ENCODE assay signal across 16 cellular contexts in the genomic region with DNA sequence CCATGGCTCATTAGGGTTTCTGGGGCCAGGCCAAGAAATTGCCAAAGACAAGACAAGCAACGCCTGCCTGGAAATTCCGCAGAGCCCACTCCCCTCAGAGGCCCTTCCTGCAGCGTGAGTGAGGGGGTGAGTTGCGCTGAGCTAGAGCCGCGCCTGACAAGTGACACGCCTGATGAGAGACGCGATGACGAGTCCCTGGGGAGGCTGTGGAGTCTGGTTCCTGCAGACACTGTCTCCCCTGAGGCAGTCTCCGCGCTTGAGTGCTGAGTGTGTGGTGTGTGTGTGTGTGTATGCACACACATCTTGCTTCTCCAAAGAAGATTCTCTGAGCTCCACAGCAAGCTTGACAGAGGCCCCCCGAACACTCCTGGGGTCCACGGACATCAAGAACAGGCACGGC.
DNase-seq lines count a peak whose midpoint lies in the region; ATAC-seq, FAIRE-seq and TF ChIP-seq lines count a peak whose summit lies in the region.
"Had no signal": no experiment of that assay in that cellular context is flagged by ENCODE, and none has a peak within 500 bp of the region (broad histone marks: within the 10 kb centered on the region; RNA-seq: fewer than 3 reads in every experiment).

No MANE protein-coding gene starts in this region.

- H3K36me3 Mint-ChIP-seq in H9 (ENCODE audit: insufficient read depth in 1 of 3, low read depth in 3 of 3) (peaks cover 3 to 6% (median 5%) of the 10 kb centered on the region in 3 experiments; a peak in 5 of 7 replicates), T-cell (no peaks in the 10 kb centered on the region)

- no peak overlapping the region for H3K4ac ChIP-seq in H9 (ENCODE audit: low read depth, low read length)

- H4K20me1 ChIP-seq in K562 (replicated peaks; ENCODE audit: control insufficient read depth, insufficient read depth, low read length) (no peaks in the 10 kb centered on the region), H9 (ENCODE audit: control insufficient read depth, insufficient read depth, insufficient read length) (no peaks in the 10 kb centered on the region)

- no peak for TF ChIP-seq CTCF in GM12865 (IDR thresholded peaks at IDR 0.05; ENCODE audit: insufficient read depth, low read depth, low read length, missing control alignments)
- no peak for TF ChIP-seq CTCF in K562 (IDR thresholded peaks at IDR 0.05 in 2 of 3, conservative IDR thresholded peaks at IDR 0.05 in 1 of 3; ENCODE audit: insufficient read depth in 2 of 3, low read depth in 1 of 3, low read length in 3 of 3)
- no peak for TF ChIP-seq CTCF in H9 (conservative IDR thresholded peaks at IDR 0.05)

- H2BK15ac ChIP-seq in H9 (ENCODE audit: low read depth, low read length): no peak overlapping the region

- H2AK5ac ChIP-seq in H9 (ENCODE audit: insufficient read length, low read length): no peak overlapping the region

- peaks cover 63 to 85% of the 10 kb centered on the region in 2 experiments for H3K9me3 Mint-ChIP-seq in H9
- H3K9me3 Mint-ChIP-seq in T-cell: peaks cover 0 to 6% (median 0%) of the 10 kb centered on the region in 3 donors
- H3K9me3 Mint-ChIP-seq: activated T-cell treated with anti-CD3 and anti-CD28 coated beads, Interleukin-2, amount 50 U/mL, for 24 hours had no signal

- TF ChIP-seq POLR2A in K562 (conservative IDR thresholded peaks at IDR 0.05) (no peak), H54 (IDR thresholded peaks at IDR 0.05; ENCODE audit: low read depth, low read length) (no peak)

- POLR2A ChIA-PET in K562 (lab: Yijun Ruan, JAX): no interaction called here
- POLR2A ChIA-PET in T-cell (lab: Charles Lee): interaction anchor here in 1 of 2 donors (0.7 kb wide), 1 partner anchor 24 kb away, joined by 4 read pairs; no protein-coding TSS in a partner anchor

- no TSS peak for BruUV-seq in K562 (replicated peaks; lab: Mats Ljungman, UMichigan)

- H3K23me2 ChIP-seq in H9 (ENCODE audit: insufficient read length, low read depth, low read length, poor library complexity, severe bottlenecking): no peaks in the 10 kb centered on the region

- no peak overlapping the region for H2BK120ac ChIP-seq in H9 (ENCODE audit: low read depth, low read length, poor library complexity, severe bottlenecking)

- no peak overlapping the region for H3K9ac ChIP-seq in K562 (ENCODE audit: insufficient read depth in 1 of 2, low read depth in 2 of 2, low read length in 2 of 2)
- H3K9ac ChIP-seq in H9 (ENCODE audit: extremely low read depth, insufficient read length, low read length): no peak overlapping the region

- H3K4me1 Mint-ChIP-seq in H9: peaks cover 12 to 27% of the 10 kb centered on the region in 2 experiments
- peaks cover 0 to 2% (median 0%) of the 10 kb centered on the region in 3 donors for H3K4me1 Mint-ChIP-seq in T-cell

- intact Hi-C loops in K562 (cut with micrococcal nuclease): no loop called here

- H4K5ac ChIP-seq in H9 (ENCODE audit: insufficient read length, low read depth, low read length): no peak overlapping the region

- no peak overlapping the region for H3K27ac ChIP-seq in K562 (ENCODE audit: extremely low read depth, low read depth, low read length)
- H3K27ac ChIP-seq in H9 (ENCODE audit: insufficient read length, low read depth, low read length): no peak overlapping the region
- H3K27ac ChIP-seq: C4-2B, psoas muscle, suprapubic skin, WERI-Rb-1 had no signal

- FAIRE-seq in K562 (lab: Jason Lieb, UNC): no peak
- no peak for FAIRE-seq in H54 (lab: Jason Lieb, UNC)

- H3K4me2 ChIP-seq in K562 (ENCODE audit: insufficient read depth, low read length) (no peak overlapping the region), H9 (ENCODE audit: insufficient read depth, insufficient read length, low read length) (no peak overlapping the region)

- no peak overlapping the region for H2BK20ac ChIP-seq in H9 (ENCODE audit: low read depth, low read length, poor library complexity, severe bottlenecking)

- no peaks in the 10 kb centered on the region for H3K9me1 ChIP-seq in K562 (ENCODE audit: control insufficient read depth, insufficient read depth, low read length)

- no peak overlapping the region; the same call in 1 of the 2 replicates for H3K14ac ChIP-seq in H9 (ENCODE audit: insufficient read depth, low read length)

- H3K56ac ChIP-seq in H9 (ENCODE audit: insufficient read length, low read depth, low read length): no peak overlapping the region

- no peak overlapping the region for H3T11ph ChIP-seq in H9 (ENCODE audit: low read length)

- H3K79me2 ChIP-seq in K562 (ENCODE audit: control insufficient read depth, insufficient read depth, low read length): no peaks in the 10 kb centered on the region
- no peaks in the 10 kb centered on the region for H3K79me2 ChIP-seq in H9 (ENCODE audit: insufficient read depth, low read length)

- CTCF ChIA-PET in K562 (lab: Yijun Ruan, JAX; ENCODE audit: low intra/inter-chr PET ratio) (no interaction called here), T-cell (lab: Charles Lee) (no interaction called here)

- H4K8ac ChIP-seq in H9 (replicated peaks; ENCODE audit: insufficient read length, low read depth, low read length): no peak overlapping the region

- H3K79me1 ChIP-seq in H9 (ENCODE audit: insufficient read depth, low read depth, low read length, poor library complexity, severe bottlenecking): no peaks in the 10 kb centered on the region

- H3K4me3 ChIP-seq in GM12865 (ENCODE audit: low read depth, low read length) (no peak overlapping the region), K562 (no peak overlapping the region)
- H3K4me3 ChIP-seq: psoas muscle, suprapubic skin had no signal

- no peak overlapping the region for H3K18ac ChIP-seq in H9 (ENCODE audit: insufficient read length, low read depth, low read length)

- peaks cover 13% of the 10 kb centered on the region for H3K27me3 Mint-ChIP-seq in H9 (ENCODE audit: low read depth)
- H3K27me3 Mint-ChIP-seq in T-cell: peaks cover 0 to 18% of the 10 kb centered on the region in 2 donors

- no peaks in the 10 kb centered on the region for H3K9me3 ChIP-seq in K562 (replicated peaks; ENCODE audit: control insufficient read depth, insufficient read depth, low read depth, low read length)
- no peaks in the 10 kb centered on the region for H3K9me3 ChIP-seq in H9 (ENCODE audit: control insufficient read depth, low read depth, low read length)
- H3K9me3 ChIP-seq: psoas muscle, suprapubic skin had no signal

- H2AFZ ChIP-seq in K562 (ENCODE audit: low read depth, low read length): no peak overlapping the region
- H2AFZ ChIP-seq in H9 (ENCODE audit: low read length): no peak overlapping the region

- H3K27me3 ChIP-seq in K562 (ENCODE audit: control insufficient read depth in 2 of 2, insufficient read depth in 2 of 2, low read length in 2 of 2) (0 out of 5 replicates have a peak, but pooled peaks cover 0 to 4% of the 10 kb centered on the region in 2 experiments), H9 (ENCODE audit: insufficient read depth, low read length) (no peaks in the 10 kb centered on the region; the same call in 1 of the 2 replicates)
- H3K27me3 ChIP-seq: suprapubic skin had no signal

- no peak overlapping the region for H4K91ac ChIP-seq in H9 (ENCODE audit: insufficient read length, low read depth, low read length)

- peak; percentile 65 for DNase-seq in GM12865 (ENCODE audit: low read depth)
- DNase-seq in K562 (ENCODE audit: extremely low read depth in 1 of 4, low spot score in 3 of 4): no peak
- DNase-seq in H9: no peak
- DNase-seq in T-cell: no peak
- no peak for DNase-seq in H54 (ENCODE audit: insufficient read length, low spot score)
- DNase-seq in activated T-cell treated with anti-CD3 and anti-CD28 coated beads for 4 hours: no peak
- DNase-seq: activated T-cell treated with anti-CD3 and anti-CD28 coated beads, Interleukin-2, amount 50 U/mL, for 24 hours; hypothalamus; NCI-H2029 treated with DMSO at 0.1 percent for 48 hours; stimulated activated CD4-positive, alpha-beta T cell treated with anti-CD3 and anti-CD28 coated beads, Interleukin-4, amount 100 ng/mL, for 4 hours; WERI-Rb-1 had no signal

- no peaks in the 10 kb centered on the region for H3K36me3 ChIP-seq in K562 (ENCODE audit: control insufficient read depth, insufficient read depth, low read length)
- H3K36me3 ChIP-seq: suprapubic skin, WERI-Rb-1 had no signal

- H2BK12ac ChIP-seq in H9 (ENCODE audit: insufficient read length, low read depth, low read length): no peak overlapping the region

- in situ Hi-C loops in K562 (cut with MboI): no loop called here

- WGBS in K562 (ENCODE audit: insufficient coverage, low coverage, missing lambda C conversion rate): 30% methylated on average over 14 of the region's 15 CpGs
- no CpG with 5 or more reads among the region's 15 CpGs for WGBS in H9 (ENCODE audit: extremely low coverage, insufficient read length, low lambda C conversion rate)

- H3K23ac ChIP-seq in H9 (ENCODE audit: insufficient read length, low read depth, low read length): no peak overlapping the region

- H3K27ac Mint-ChIP-seq in H9 (no peak overlapping the region; a peak in 1 of 7 replicates), T-cell (no peak overlapping the region)
- H3K27ac Mint-ChIP-seq: activated T-cell treated with anti-CD3 and anti-CD28 coated beads, Interleukin-2, amount 50 U/mL, for 24 hours had no signal

- no peak overlapping the region for H2BK5ac ChIP-seq in H9 (ENCODE audit: insufficient read length, low read length)

- H3K4me3 Mint-ChIP-seq in H9 (no peak overlapping the region), T-cell (no peak overlapping the region)
- H3K4me3 Mint-ChIP-seq: activated T-cell treated with anti-CD3 and anti-CD28 coated beads, Interleukin-2, amount 50 U/mL, for 24 hours had no signal

- no peak for TF ChIP-seq RAD21 in K562 (CRISPR knock-in tag; conservative IDR thresholded peaks at IDR 0.05 in 1 of 2, IDR thresholded peaks at IDR 0.05 in 1 of 2)

- peak; percentile 82 for ATAC-seq in GM19438 (IDR thresholded peaks at IDR 0.05; ENCODE audit: low read depth, unreplicated experiment)
- peak; percentile 58 for ATAC-seq in HG03139 (IDR thresholded peaks at IDR 0.05; ENCODE audit: unreplicated experiment)
- no peak for ATAC-seq in K562
- ATAC-seq in T-cell (replicated peaks in 1 of 4): no peak
- ATAC-seq: psoas muscle had no signal

- TF ChIP-seq EP300 in K562 (IDR thresholded peaks at IDR 0.05; ENCODE audit: low read length): no peak

- H3K4me1 ChIP-seq in K562 (replicated peaks in 1 of 2; ENCODE audit: control insufficient read depth in 2 of 2, insufficient read depth in 2 of 2, low read length in 2 of 2) (no peaks in the 10 kb centered on the region), H9 (ENCODE audit: insufficient read depth, low read length) (peaks cover 7% of the 10 kb centered on the region; the same call in 1 of the 2 replicates)
- H3K4me1 ChIP-seq: psoas muscle, suprapubic skin had no signal

TF ChIP-seq in K562, 482 proteins besides CTCF, POLR2A, EP300 and RAD21:
- TF ChIP-seq NRF1 (conservative IDR thresholded peaks at IDR 0.05 in 1 of 2, IDR thresholded peaks at IDR 0.05 in 1 of 2) (no peak), MEIS2 (IDR thresholded peaks at IDR 0.05; ENCODE audit: partially characterized antibody) (peak; percentile 14)

Comparison
In these comparisons a context has a peak if more than half of its experiments do, and no peak if none do; other contexts are left out.
1. ATAC-seq: peak in GM19438 (single experiment) and HG03139 (single experiment); none in K562 (single experiment) and T-cell (0 of 4).